In genomic region chr1:181936768-181937581, GRCh38 we compare ENCODE assay signal across 8 cellular contexts.
DNase-seq lines count a peak whose midpoint lies in the region; ATAC-seq, FAIRE-seq and TF ChIP-seq lines count a peak whose summit lies in the region.

No MANE protein-coding gene starts in this region.

- no peaks in the 10 kb centered on the region for H3K4me1 ChIP-seq in breast epithelium
- no peaks in the 10 kb centered on the region for H3K4me1 ChIP-seq in lung (ENCODE audit: control insufficient read depth in 2 of 2, insufficient read depth in 2 of 2, low read length in 2 of 2)

- H3K27me3 ChIP-seq in breast epithelium (no peaks in the 10 kb centered on the region), lung (ENCODE audit: control insufficient read depth, insufficient read depth) (no peaks in the 10 kb centered on the region)

- no peak overlapping the region for H3K4me3 ChIP-seq in breast epithelium
- H3K4me3 ChIP-seq in lung = no peak overlapping the region

- ATAC-seq in GM18868 (IDR thresholded peaks at IDR 0.05; ENCODE audit: unreplicated experiment) (peak; percentile 78), HG02973 (IDR thresholded peaks at IDR 0.05; ENCODE audit: unreplicated experiment) (peak; percentile 87), lung (ENCODE audit: insufficient read depth, low FRiP score) (peak; percentile 66)

- intact Hi-C loops in breast epithelium (cut with DNase I; ENCODE audit: low total_unique reads) = no loop called here

- 16 to 22% methylated on average over 9 of the region's 9 CpGs for WGBS in lung, 2 donors

- no peaks in the 10 kb centered on the region for H3K9me3 ChIP-seq in breast epithelium
- no peaks in the 10 kb centered on the region for H3K9me3 ChIP-seq in lung (ENCODE audit: control insufficient read depth in 2 of 2, insufficient read depth in 1 of 2, low read length in 1 of 2)

- no peaks in the 10 kb centered on the region for H3K36me3 ChIP-seq in breast epithelium
- H3K36me3 ChIP-seq in lung (ENCODE audit: control insufficient read depth in 2 of 2, insufficient read depth in 2 of 2, low read length in 2 of 2) = no peaks in the 10 kb centered on the region

- peak; percentile 2 for DNase-seq in CD1c-positive myeloid dendritic cell (ENCODE audit: extremely low spot score)
- DNase-seq in NCI-H1417 treated with DMSO at 0.1 percent for 48 hours (lab: John Stamatoyannopoulos, UW) = peak; percentile 84
- peak; percentile 76 for DNase-seq in SKM-1 (lab: John Stamatoyannopoulos, UW; ENCODE audit: unreplicated experiment)
- peak in 1 of 2 donors; percentile 53 for DNase-seq in breast epithelium (ENCODE audit: low spot score in 2 of 2)
- DNase-seq in lung (ENCODE audit: low spot score) = peak; percentile 33
- DNase-seq in urothelium cell line (ENCODE audit: low spot score) = peak; percentile 73

- TF ChIP-seq CTCF in breast epithelium (IDR thresholded peaks at IDR 0.05) (peak in 2 of 3 donors; percentile 46), lung (IDR thresholded peaks at IDR 0.05; ENCODE audit: control extremely low read depth, extremely low read depth) (peak; percentile 35)

- H3K27ac ChIP-seq in breast epithelium (no peak overlapping the region), lung (ENCODE audit: low read depth in 1 of 2, low read length in 1 of 2) (no peak overlapping the region)

- TF ChIP-seq POLR2A in breast epithelium (IDR thresholded peaks at IDR 0.05) = no peak

- FAIRE-seq in urothelium cell line (lab: Jason Lieb, UNC) = no peak
